19 cellular contexts compared by ENCODE assay signal in genomic region chr22:42770448-42770726, GRCh38. TPM values are rescaled to one million over a fixed set of nuclear protein-coding genes. Genes with fewer than 3 reads are reported as not detected.
DNase-seq lines count a peak whose midpoint lies in the region; ATAC-seq, FAIRE-seq and TF ChIP-seq lines count a peak whose summit lies in the region.
"Had no signal": no experiment of that assay in that cellular context is flagged by ENCODE, and none has a peak within 500 bp of the region (broad histone marks: within the 10 kb centered on the region; RNA-seq: fewer than 3 reads in every experiment).

No MANE protein-coding gene starts in this region.

- CTCF ChIA-PET in CD4-positive, alpha-beta T cell (lab: Charles Lee): no interaction called here

- H3K18ac ChIP-seq in mesenchymal stem cell (ENCODE audit: low read depth in 1 of 2, low read length in 2 of 2): no peak overlapping the region

- H3K27me3 ChIP-seq in mesenchymal stem cell (ENCODE audit: control insufficient read depth in 1 of 2, insufficient read depth in 1 of 2, low read length in 2 of 2) (no peaks in the 10 kb centered on the region), stomach smooth muscle (ENCODE audit: control insufficient read depth in 1 of 2, insufficient read depth in 2 of 2, low read length in 2 of 2) (no peaks in the 10 kb centered on the region), pancreas (no peaks in the 10 kb centered on the region)
- no peaks in the 10 kb centered on the region for H3K27me3 ChIP-seq in CD4-positive, alpha-beta T cell (ENCODE audit: control insufficient read depth, insufficient read depth, low read length)
- H3K27me3 ChIP-seq: BE2C had no signal

- no peak overlapping the region for H3K14ac ChIP-seq in mesenchymal stem cell (ENCODE audit: low read length in 2 of 2)

- H2BK15ac ChIP-seq in mesenchymal stem cell (ENCODE audit: low read depth, poor library complexity, severe bottlenecking): no peak overlapping the region

- H3K4me3 Mint-ChIP-seq in CD4-positive, alpha-beta T cell: no peak overlapping the region
- H3K4me3 Mint-ChIP-seq: activated naive CD8-positive, alpha-beta T cell treated with anti-CD3 and anti-CD28 coated beads, Interleukin-2, amount 10 ng/mL, durations not matched to agents 7 days and 5 days; brain; neural crest cell; stimulated activated effector memory CD8-positive, alpha-beta T cell treated with anti-CD3 and anti-CD28 coated beads, Interleukin-12 subunit alpha, Interleukin-12 subunit beta, amount 100 ng/mL, for 72 hours had no signal

- no peak overlapping the region for H2BK120ac ChIP-seq in mesenchymal stem cell (ENCODE audit: low read depth, low read length)

- H3K9me3 ChIP-seq in mesenchymal stem cell (ENCODE audit: control insufficient read depth, low read length): no peaks in the 10 kb centered on the region
- no peaks in the 10 kb centered on the region for H3K9me3 ChIP-seq in stomach smooth muscle (ENCODE audit: control insufficient read depth in 2 of 2, low read length in 2 of 2)
- no peaks in the 10 kb centered on the region for H3K9me3 ChIP-seq in CD4-positive, alpha-beta T cell (ENCODE audit: control insufficient read depth, low read length)
- no peaks in the 10 kb centered on the region for H3K9me3 ChIP-seq in pancreas
- H3K9me3 ChIP-seq: BE2C had no signal

- intact Hi-C loops in CD4-positive, alpha-beta T cell (cut with DNase I, micrococcal nuclease): no loop called here
- intact Hi-C loops in pancreas (cut with DNase I): no loop called here

- H3K27me3 Mint-ChIP-seq in CD4-positive, alpha-beta T cell: peaks cover 4% of the 10 kb centered on the region
- H3K27me3 Mint-ChIP-seq: activated naive CD8-positive, alpha-beta T cell treated with anti-CD3 and anti-CD28 coated beads, Interleukin-2, amount 10 ng/mL, durations not matched to agents 7 days and 5 days had no signal

- 91% methylated on average over 4 of the region's 4 CpGs for WGBS in mesenchymal stem cell
- WGBS in pancreas, 2 donors: 80 to 82% methylated on average over 4 of the region's 4 CpGs

- no peaks in the 10 kb centered on the region for H3K36me3 Mint-ChIP-seq in CD4-positive, alpha-beta T cell (ENCODE audit: low read depth)
- H3K36me3 Mint-ChIP-seq: activated naive CD8-positive, alpha-beta T cell treated with anti-CD3 and anti-CD28 coated beads, Interleukin-2, amount 10 ng/mL, durations not matched to agents 7 days and 5 days; brain; stimulated activated effector memory CD8-positive, alpha-beta T cell treated with anti-CD3 and anti-CD28 coated beads, Interleukin-12 subunit alpha, Interleukin-12 subunit beta, amount 100 ng/mL, for 72 hours had no signal

- H3K36me3 ChIP-seq in mesenchymal stem cell (ENCODE audit: control insufficient read depth in 1 of 2, insufficient read depth in 2 of 2, low read depth in 1 of 2, low read length in 2 of 2): no peaks in the 10 kb centered on the region
- H3K36me3 ChIP-seq in stomach smooth muscle (ENCODE audit: control insufficient read depth in 2 of 2, insufficient read depth in 2 of 2, low read length in 2 of 2): no peaks in the 10 kb centered on the region
- H3K36me3 ChIP-seq in pancreas: no peaks in the 10 kb centered on the region
- H3K36me3 ChIP-seq: BE2C had no signal

- peaks cover 30% of the 10 kb centered on the region for H3K4me1 ChIP-seq in mesenchymal stem cell (ENCODE audit: control insufficient read depth, insufficient read depth, low read depth, low read length)
- H3K4me1 ChIP-seq in stomach smooth muscle (ENCODE audit: control insufficient read depth, insufficient read depth, low read length): peaks cover 8% of the 10 kb centered on the region
- peaks cover 5 to 12% (median 12%) of the 10 kb centered on the region in 3 donors for H3K4me1 ChIP-seq in pancreas

- H2AFZ ChIP-seq in mesenchymal stem cell (ENCODE audit: low read depth, low read length): no peak overlapping the region

- no peak overlapping the region for H4K91ac ChIP-seq in mesenchymal stem cell (ENCODE audit: low read length)

- no peak overlapping the region for H2BK12ac ChIP-seq in mesenchymal stem cell (ENCODE audit: low read length in 2 of 2)

- peak overlapping the region; percentile 52; the same call in 1 of the 2 replicates for H3K27ac ChIP-seq in VCaP
- H3K27ac ChIP-seq in mesenchymal stem cell (ENCODE audit: low read length, poor library complexity, severe bottlenecking): no peak overlapping the region
- H3K27ac ChIP-seq in stomach smooth muscle (ENCODE audit: low read length): no peak overlapping the region
- no peak overlapping the region for H3K27ac ChIP-seq in CD4-positive, alpha-beta T cell (ENCODE audit: low read depth, low read length)
- peak overlapping the region in 1 of 4 donors; percentile 18 for H3K27ac ChIP-seq in pancreas

- H3K4me3 ChIP-seq in GM12865 (ENCODE audit: low read depth, low read length) (peak overlapping the region; percentile 33), mesenchymal stem cell (ENCODE audit: insufficient read depth in 1 of 2, low read depth in 1 of 2, low read length in 2 of 2) (peak overlapping the region in 1 of 2 experiments; percentile 54), stomach smooth muscle (ENCODE audit: low read length in 2 of 2) (peak overlapping the region; percentile 21 to 72), pancreas (peak overlapping the region in 2 of 4 donors; percentile 11 to 25)

- H3K79me1 ChIP-seq in mesenchymal stem cell (replicated peaks; ENCODE audit: low read length, poor library complexity, severe bottlenecking): no peaks in the 10 kb centered on the region

- FAIRE-seq in pancreas (lab: Jason Lieb, UNC): no peak
- FAIRE-seq: G401.6, HTR-8/SVneo had no signal

- TF ChIP-seq CTCF in GM12865 (IDR thresholded peaks at IDR 0.05; ENCODE audit: insufficient read depth, low read depth, low read length, missing control alignments): no peak
- TF ChIP-seq CTCF in VCaP (conservative IDR thresholded peaks at IDR 0.05): no peak
- no peak for TF ChIP-seq CTCF in CD4-positive, alpha-beta T cell (IDR thresholded peaks at IDR 0.05)
- no peak for TF ChIP-seq CTCF in pancreas (IDR thresholded peaks at IDR 0.05)

- H3K9ac ChIP-seq in mesenchymal stem cell (ENCODE audit: low read length): peak overlapping the region; percentile 66
- no peak overlapping the region for H3K9ac ChIP-seq in stomach smooth muscle (ENCODE audit: low read length in 2 of 2)

- no peak overlapping the region for H2AK5ac ChIP-seq in mesenchymal stem cell (ENCODE audit: low read length, severe bottlenecking)

- POLR2A ChIA-PET in CD4-positive, alpha-beta T cell (lab: Charles Lee): no interaction called here

- no peak for ATAC-seq in CD4-positive, alpha-beta T cell (ENCODE audit: poor library complexity)
- ATAC-seq in pancreas: no peak

- no peak overlapping the region for H4K8ac ChIP-seq in mesenchymal stem cell (ENCODE audit: low read length)

- no peaks in the 10 kb centered on the region for H3K9me3 Mint-ChIP-seq in CD4-positive, alpha-beta T cell
- H3K9me3 Mint-ChIP-seq: activated naive CD8-positive, alpha-beta T cell treated with anti-CD3 and anti-CD28 coated beads, Interleukin-2, amount 10 ng/mL, durations not matched to agents 7 days and 5 days; brain; neural crest cell; stimulated activated effector memory CD8-positive, alpha-beta T cell treated with anti-CD3 and anti-CD28 coated beads, Interleukin-12 subunit alpha, Interleukin-12 subunit beta, amount 100 ng/mL, for 72 hours had no signal

- H3K4me2 ChIP-seq in mesenchymal stem cell (ENCODE audit: low read length, poor library complexity, severe bottlenecking): no peak overlapping the region

- no peaks in the 10 kb centered on the region for H3K4me1 Mint-ChIP-seq in CD4-positive, alpha-beta T cell (ENCODE audit: low read depth)
- H3K4me1 Mint-ChIP-seq: activated naive CD8-positive, alpha-beta T cell treated with anti-CD3 and anti-CD28 coated beads, Interleukin-2, amount 10 ng/mL, durations not matched to agents 7 days and 5 days; stimulated activated effector memory CD8-positive, alpha-beta T cell treated with anti-CD3 and anti-CD28 coated beads, Interleukin-12 subunit alpha, Interleukin-12 subunit beta, amount 100 ng/mL, for 72 hours had no signal

- DNase-seq in GM12865 (ENCODE audit: low read depth) (no peak), mesenchymal stem cell (no peak), pancreas (no peak), inferior parietal cortex (ENCODE audit: extremely low spot score) (no peak)
- no peak for DNase-seq in CD4-positive, alpha-beta T cell
- no peak for DNase-seq in activated T-cell treated with anti-CD3 and anti-CD28 coated beads, Interleukin-2, amount 50 U/mL, for 1 hour
- DNase-seq: activated naive CD8-positive, alpha-beta T cell treated with anti-CD3 and anti-CD28 coated beads, Interleukin-2, amount 10 ng/mL, durations not matched to agents 7 days and 5 days; DMS 273 treated with DMSO at 0.1 percent for 48 hours; NCI-H2227 treated with DMSO at 0.1 percent for 48 hours; stimulated activated CD4-positive, alpha-beta T cell treated with anti-CD3 and anti-CD28 coated beads, Interleukin-15, amount 100 ng/mL, for 24 hours had no signal

- H2BK5ac ChIP-seq in mesenchymal stem cell (ENCODE audit: low read depth, low read length, poor library complexity, severe bottlenecking): no peak overlapping the region

- H3K23ac ChIP-seq in mesenchymal stem cell (ENCODE audit: low read length in 2 of 2): no peak overlapping the region

- H3K4ac ChIP-seq in mesenchymal stem cell (ENCODE audit: low read depth in 1 of 2, low read length in 2 of 2): no peak overlapping the region

- no peak overlapping the region for H3K27ac Mint-ChIP-seq in CD4-positive, alpha-beta T cell
- H3K27ac Mint-ChIP-seq: activated naive CD8-positive, alpha-beta T cell treated with anti-CD3 and anti-CD28 coated beads, Interleukin-2, amount 10 ng/mL, durations not matched to agents 7 days and 5 days; brain; stimulated activated effector memory CD8-positive, alpha-beta T cell treated with anti-CD3 and anti-CD28 coated beads, Interleukin-12 subunit alpha, Interleukin-12 subunit beta, amount 100 ng/mL, for 72 hours had no signal

RNA-seq across cellular contexts. Expression of gene A4GALT, which starts 49.7 kb away (rescaled TPM):
- polyA plus RNA-seq in mesenchymal stem cell (2013, experiment 1 of 2): 10.1 TPM
- polyA plus RNA-seq in mesenchymal stem cell (2013, experiment 2 of 2): 9.6 TPM
- not detected for total RNA-seq in CD4-positive, alpha-beta T cell
- total RNA-seq in pancreas: 1 to 10 TPM; 2.7 to 8.6 (median 3.4) TPM
- 10 to 100 TPM in 1 of 2 donors, 1 to 10 TPM in 1; 7.1 to 13.2 TPM for polyA plus RNA-seq in pancreas
- total RNA-seq: activated naive CD8-positive, alpha-beta T cell treated with anti-CD3 and anti-CD28 coated beads, Interleukin-2, amount 10 ng/mL, durations not matched to agents 7 days and 5 days; T-helper 2 cell treated with Interferon-gamma antibody and Interleukin-4, amounts not matched to agents 100 ng/mL and 5 ng/mL, for 36 hours had no signal
